7 cellular contexts compared by ENCODE assay signal in the genomic region with DNA sequence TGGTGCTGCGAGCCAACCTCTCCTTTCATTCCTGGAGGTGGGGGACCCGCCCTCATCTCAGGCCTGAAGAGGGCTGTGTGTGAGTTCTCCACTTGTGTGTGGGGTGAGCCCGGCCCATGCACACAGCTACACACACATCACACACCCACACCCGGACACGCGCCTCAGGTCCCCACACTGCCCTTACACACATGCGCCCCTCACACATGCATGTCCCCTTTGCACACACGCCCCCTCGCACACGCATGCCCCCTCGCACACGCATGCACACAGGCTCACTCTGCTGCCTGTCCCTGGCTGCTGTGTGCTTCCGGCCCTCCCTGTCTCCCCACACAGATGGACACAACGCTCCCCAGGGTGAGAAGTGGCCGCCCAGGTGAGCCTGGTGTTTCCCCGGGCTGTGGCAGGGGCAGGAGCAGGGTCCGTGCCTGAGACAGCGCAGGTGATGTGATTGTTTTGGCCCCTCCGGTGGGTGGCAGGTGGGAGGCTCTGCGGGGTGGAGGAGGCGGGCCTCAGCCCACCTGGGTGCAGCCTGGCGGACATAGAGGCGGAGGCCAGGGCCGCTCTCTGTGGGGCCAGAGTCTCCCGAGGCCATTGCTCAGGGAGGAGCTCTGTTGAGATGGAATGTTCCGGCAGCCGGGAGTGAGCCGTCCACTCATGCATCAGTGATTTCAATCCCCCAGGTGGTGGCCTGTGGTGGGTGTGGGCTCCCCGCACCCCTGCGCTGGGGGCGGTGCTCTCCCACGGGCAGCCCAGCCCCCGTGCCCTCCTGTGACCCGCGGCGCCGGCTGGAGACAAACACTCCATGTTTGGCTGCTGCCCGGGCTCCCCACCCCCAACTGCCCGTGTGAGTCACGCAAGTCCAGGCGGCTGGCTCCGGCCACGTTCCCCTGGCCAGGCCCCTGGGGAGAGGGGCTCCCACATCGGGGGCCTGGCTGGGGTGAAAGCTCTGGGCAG. TPM values are rescaled to one million over a fixed set of nuclear protein-coding genes. Genes with fewer than 3 reads are reported as not detected.
DNase-seq lines count a peak whose midpoint lies in the region; ATAC-seq and TF ChIP-seq lines count a peak whose summit lies in the region.

No MANE protein-coding gene starts in this region.

- peak overlapping the region; percentile 50 for H3K27ac Mint-ChIP-seq in type B pancreatic cell

- TF ChIP-seq CTCF in cardiac fibroblast (IDR thresholded peaks at IDR 0.05; ENCODE audit: low read depth, low read length) (no peak), right lobe of liver (IDR thresholded peaks at IDR 0.05) (no peak), type B pancreatic cell (conservative IDR thresholded peaks at IDR 0.05) (no peak)

- H3K9me3 Mint-ChIP-seq in type B pancreatic cell: no peaks in the 10 kb centered on the region

- ATAC-seq in right lobe of liver: peak; percentile 78 to 87 (median 84)

- H3K4me1 Mint-ChIP-seq in type B pancreatic cell (ENCODE audit: unreplicated experiment): no peaks in the 10 kb centered on the region

- H3K9me3 ChIP-seq in right lobe of liver: no peaks in the 10 kb centered on the region

- no peak for TF ChIP-seq POLR2A in right lobe of liver (IDR thresholded peaks at IDR 0.05)
- TF ChIP-seq POLR2A in erythroblast (IDR thresholded peaks at IDR 0.05; ENCODE audit: low read length): no peak

- DNase-seq in LoVo (ENCODE audit: low spot score): peak; percentile 19
- DNase-seq in cardiac fibroblast (ENCODE audit: low read depth in 2 of 2): peak; percentile 87 to 92
- DNase-seq in right lobe of liver: peak; percentile 76 to 81 (median 76)
- DNase-seq in type B pancreatic cell (ENCODE audit: extremely low spot score, unreplicated experiment): no peak
- DNase-seq in NCI-H82 (lab: John Stamatoyannopoulos, UW): no peak
- no peak for DNase-seq in erythroblast (lab: John Stamatoyannopoulos, UW)
- DNase-seq in globus pallidus (ENCODE audit: low spot score): no peak

- no peaks in the 10 kb centered on the region for H3K36me3 ChIP-seq in right lobe of liver

- WGBS in right lobe of liver (ENCODE audit: insufficient coverage, low coverage, low lambda C conversion rate, missing lambda C conversion rate): 43% methylated on average over 10 of the region's 44 CpGs

- intact Hi-C loops in right lobe of liver (cut with DNase I): no loop called here

- H3K4me3 Mint-ChIP-seq in type B pancreatic cell: no peak overlapping the region

- peak overlapping the region in 1 of 3 donors; percentile 69 for H3K27ac ChIP-seq in right lobe of liver

- peaks cover 0 to 41% (median 6%) of the 10 kb centered on the region in 4 donors for H3K4me1 ChIP-seq in right lobe of liver

- no peaks in the 10 kb centered on the region for H3K36me3 Mint-ChIP-seq in type B pancreatic cell

- no peaks in the 10 kb centered on the region for H3K27me3 Mint-ChIP-seq in type B pancreatic cell

- peak overlapping the region in 1 of 2 donors; percentile 34 for H3K4me3 ChIP-seq in cardiac fibroblast (replicated peaks in 1 of 2; ENCODE audit: low read depth in 2 of 2, low read length in 2 of 2)
- H3K4me3 ChIP-seq in right lobe of liver: no peak overlapping the region

- no peaks in the 10 kb centered on the region for H3K27me3 ChIP-seq in right lobe of liver

RNA-seq across cellular contexts. Expression of gene CACNA1H, which starts 29.1 kb away (rescaled TPM):
- total RNA-seq in right lobe of liver (10 to 100 TPM in 1 of 6 experiments, 1 to 10 TPM in 3, under 1 TPM in 2; 0.56 to 14.0 (median 5.0) TPM), type B pancreatic cell (ENCODE audit: low replicate concordance) (23.2 and 38.1 TPM in 2 replicates)

RNA-seq across cellular contexts. Expression of gene TPSG1, which starts 43.1 kb away (rescaled TPM):
- total RNA-seq in right lobe of liver (under 1 TPM in 3 of 6 experiments, not detected in 3; 0.20 to 0.43 (median 0.43) TPM), type B pancreatic cell (ENCODE audit: low replicate concordance) (0.43 TPM in 1 of 2 replicates, not detected in the other)

RNA-seq across cellular contexts. Expression of gene TPSB2, which starts 48.0 kb away (rescaled TPM):
- total RNA-seq in right lobe of liver (1 to 10 TPM in 2 of 6 experiments, under 1 TPM in 2, not detected in 2; 0.24 to 1.6 (median 0.83) TPM), type B pancreatic cell (ENCODE audit: low replicate concordance) (not detected in 2 replicates)

RNA-seq across cellular contexts. Expression of gene TPSAB1, which starts 58.5 kb away (rescaled TPM):
- total RNA-seq in right lobe of liver: 1 to 10 TPM in 1 of 6 experiments, under 1 TPM in 4, not detected in 1; 0.39 to 1.1 (median 0.81) TPM
- total RNA-seq in type B pancreatic cell (ENCODE audit: low replicate concordance): not detected in 2 replicates

Comparison
In these comparisons a context has a peak if more than half of its experiments do, and no peak if none do; other contexts are left out.
1. DNase-seq: peak in LoVo (single experiment), cardiac fibroblast (2 of 2) and right lobe of liver (3 of 3); none in type B pancreatic cell (single experiment), NCI-H82 (single experiment), erythroblast (0 of 2) and globus pallidus (single experiment).